8 cellular contexts compared by ENCODE assay signal in the genomic region with DNA sequence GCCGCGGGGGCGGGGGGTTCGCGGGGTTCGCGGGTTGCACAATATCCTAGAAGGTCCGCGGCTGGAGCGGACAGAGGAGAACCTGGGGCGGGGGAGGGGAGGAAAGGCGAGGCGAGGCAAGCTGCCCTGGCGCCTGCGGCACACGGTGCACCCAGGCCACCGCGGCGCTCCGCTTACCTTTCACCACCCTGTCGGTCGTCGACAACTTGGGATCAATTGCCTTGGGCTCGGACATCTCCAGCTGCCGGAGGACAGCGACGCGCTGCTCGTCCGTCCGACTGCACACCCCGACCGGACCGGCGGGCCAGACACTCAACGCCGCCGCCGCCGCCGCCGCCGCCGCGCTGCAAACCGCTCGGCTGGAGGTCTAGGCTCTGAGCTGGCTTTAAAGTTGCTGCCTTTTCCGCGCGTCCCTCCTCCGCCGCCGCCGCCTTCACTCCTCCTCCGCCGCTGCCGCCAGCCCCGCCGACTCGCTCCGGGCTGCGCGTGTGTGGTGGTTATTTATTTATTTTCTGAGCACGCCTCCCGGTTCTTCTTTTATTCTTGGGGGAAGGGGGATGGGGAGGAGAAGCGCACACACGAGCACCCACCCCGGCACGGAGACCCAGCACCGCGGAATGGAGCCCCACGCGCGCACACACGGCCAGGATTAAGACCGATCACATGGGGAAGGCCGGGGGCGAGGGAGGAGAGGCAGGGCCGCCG. TPM values are rescaled to one million over a fixed set of nuclear protein-coding genes. Genes with fewer than 3 reads are reported as not detected.
DNase-seq lines count a peak whose midpoint lies in the region; ATAC-seq and TF ChIP-seq lines count a peak whose summit lies in the region.

No MANE protein-coding gene starts in this region.

- H3K27ac ChIP-seq in Karpas-422 (ENCODE audit: low read length): peak overlapping the region; percentile 38; the same call in 1 of the 2 replicates
- H3K27ac ChIP-seq in breast epithelium: peak overlapping the region; percentile 93 to 96

- H3K4me3 ChIP-seq in Karpas-422 (ENCODE audit: low read length): peak overlapping the region; percentile 93
- peak overlapping the region; percentile 88 to 92 (median 91) for H3K4me3 ChIP-seq in breast epithelium

- H4K20me1 ChIP-seq in Karpas-422 (ENCODE audit: insufficient read depth, low read depth, low read length): peaks cover 8% of the 10 kb centered on the region

- no peaks in the 10 kb centered on the region for H3K36me3 ChIP-seq in Karpas-422 (ENCODE audit: insufficient read depth, low read length)
- H3K36me3 ChIP-seq in breast epithelium: no peaks in the 10 kb centered on the region

- DNase-seq in ELR (ENCODE audit: low read depth) (peak; percentile 62), Karpas-422 (peak; percentile 79), T-helper 22 cell (ENCODE audit: low read depth) (peak; percentile 49), breast epithelium (ENCODE audit: low spot score in 2 of 2) (peak; percentile 35 to 61), iris pigment epithelial cell (ENCODE audit: low read depth) (peak; percentile 73), middle frontal gyrus (ENCODE audit: extremely low spot score, low spot score) (no peak)
- DNase-seq in stimulated activated CD4-positive, alpha-beta T cell treated with anti-CD3 and anti-CD28 coated beads, Interleukin-12 subunit alpha, Interleukin-12 subunit beta, amount 100 ng/mL, for 24 hours (ENCODE audit: low read depth in 2 of 2): peak; percentile 19 to 29

- H3K27me3 ChIP-seq in Karpas-422 (ENCODE audit: low read length): peaks cover 4% of the 10 kb centered on the region; the same call in 1 of the 2 replicates
- no peaks in the 10 kb centered on the region for H3K27me3 ChIP-seq in breast epithelium

- no peak for TF ChIP-seq POLR2A in breast epithelium (IDR thresholded peaks at IDR 0.05)

- peak overlapping the region; percentile 92 for H3K4me2 ChIP-seq in Karpas-422 (ENCODE audit: low read depth, low read length, poor library complexity, severe bottlenecking)

- TF ChIP-seq CTCF in breast epithelium (IDR thresholded peaks at IDR 0.05): no peak

- H3K9me3 ChIP-seq in Karpas-422 (ENCODE audit: low read length) (no peaks in the 10 kb centered on the region), breast epithelium (no peaks in the 10 kb centered on the region)

- H2AFZ ChIP-seq in Karpas-422 (ENCODE audit: low read length): peak overlapping the region; percentile 98

- peak overlapping the region; percentile 76 for H3K9ac ChIP-seq in Karpas-422 (ENCODE audit: low read length)

- H3K79me2 ChIP-seq in Karpas-422 (ENCODE audit: low read length): no peaks in the 10 kb centered on the region

- peaks cover 22% of the 10 kb centered on the region for H3K4me1 ChIP-seq in Karpas-422 (ENCODE audit: low read length)
- H3K4me1 ChIP-seq in breast epithelium: peaks cover 0 to 4% of the 10 kb centered on the region in 2 donors

- intact Hi-C loops in breast epithelium (cut with DNase I; ENCODE audit: low total_unique reads): no loop called here

- H3K9me2 ChIP-seq in Karpas-422 (replicated peaks; ENCODE audit: insufficient read depth, low read length): no peaks in the 10 kb centered on the region

- peak; percentile 7 for ATAC-seq in GM21786 (IDR thresholded peaks at IDR 0.05; ENCODE audit: unreplicated experiment)

RNA-seq across cellular contexts. Expression of a gene that starts 0.6 kb away (rescaled TPM):
- 4.4 and 9.1 TPM in 2 replicates for total RNA-seq in Karpas-422 (2014; rRNA removed; shearing (Covaris generic); ENCODE audit: low replicate concordance)
- 10 to 100 TPM; 32.4 to 59.6 (median 47.8) TPM for total RNA-seq in breast epithelium
